2 cellular contexts compared by ENCODE assay signal in genomic region chr9:77236693-77237092, GRCh38.
TF ChIP-seq lines count a peak whose summit lies in the region.

No MANE protein-coding gene starts in this region.

TF ChIP-seq in GM23338, 12 proteins besides CTCF, POLR2A, EP300 and RAD21 (continued from another document):
- TF ChIP-seq NANOG (IDR thresholded peaks at IDR 0.05; ENCODE audit: borderline replicate concordance), result no peak
- TF ChIP-seq, protein P1, sequence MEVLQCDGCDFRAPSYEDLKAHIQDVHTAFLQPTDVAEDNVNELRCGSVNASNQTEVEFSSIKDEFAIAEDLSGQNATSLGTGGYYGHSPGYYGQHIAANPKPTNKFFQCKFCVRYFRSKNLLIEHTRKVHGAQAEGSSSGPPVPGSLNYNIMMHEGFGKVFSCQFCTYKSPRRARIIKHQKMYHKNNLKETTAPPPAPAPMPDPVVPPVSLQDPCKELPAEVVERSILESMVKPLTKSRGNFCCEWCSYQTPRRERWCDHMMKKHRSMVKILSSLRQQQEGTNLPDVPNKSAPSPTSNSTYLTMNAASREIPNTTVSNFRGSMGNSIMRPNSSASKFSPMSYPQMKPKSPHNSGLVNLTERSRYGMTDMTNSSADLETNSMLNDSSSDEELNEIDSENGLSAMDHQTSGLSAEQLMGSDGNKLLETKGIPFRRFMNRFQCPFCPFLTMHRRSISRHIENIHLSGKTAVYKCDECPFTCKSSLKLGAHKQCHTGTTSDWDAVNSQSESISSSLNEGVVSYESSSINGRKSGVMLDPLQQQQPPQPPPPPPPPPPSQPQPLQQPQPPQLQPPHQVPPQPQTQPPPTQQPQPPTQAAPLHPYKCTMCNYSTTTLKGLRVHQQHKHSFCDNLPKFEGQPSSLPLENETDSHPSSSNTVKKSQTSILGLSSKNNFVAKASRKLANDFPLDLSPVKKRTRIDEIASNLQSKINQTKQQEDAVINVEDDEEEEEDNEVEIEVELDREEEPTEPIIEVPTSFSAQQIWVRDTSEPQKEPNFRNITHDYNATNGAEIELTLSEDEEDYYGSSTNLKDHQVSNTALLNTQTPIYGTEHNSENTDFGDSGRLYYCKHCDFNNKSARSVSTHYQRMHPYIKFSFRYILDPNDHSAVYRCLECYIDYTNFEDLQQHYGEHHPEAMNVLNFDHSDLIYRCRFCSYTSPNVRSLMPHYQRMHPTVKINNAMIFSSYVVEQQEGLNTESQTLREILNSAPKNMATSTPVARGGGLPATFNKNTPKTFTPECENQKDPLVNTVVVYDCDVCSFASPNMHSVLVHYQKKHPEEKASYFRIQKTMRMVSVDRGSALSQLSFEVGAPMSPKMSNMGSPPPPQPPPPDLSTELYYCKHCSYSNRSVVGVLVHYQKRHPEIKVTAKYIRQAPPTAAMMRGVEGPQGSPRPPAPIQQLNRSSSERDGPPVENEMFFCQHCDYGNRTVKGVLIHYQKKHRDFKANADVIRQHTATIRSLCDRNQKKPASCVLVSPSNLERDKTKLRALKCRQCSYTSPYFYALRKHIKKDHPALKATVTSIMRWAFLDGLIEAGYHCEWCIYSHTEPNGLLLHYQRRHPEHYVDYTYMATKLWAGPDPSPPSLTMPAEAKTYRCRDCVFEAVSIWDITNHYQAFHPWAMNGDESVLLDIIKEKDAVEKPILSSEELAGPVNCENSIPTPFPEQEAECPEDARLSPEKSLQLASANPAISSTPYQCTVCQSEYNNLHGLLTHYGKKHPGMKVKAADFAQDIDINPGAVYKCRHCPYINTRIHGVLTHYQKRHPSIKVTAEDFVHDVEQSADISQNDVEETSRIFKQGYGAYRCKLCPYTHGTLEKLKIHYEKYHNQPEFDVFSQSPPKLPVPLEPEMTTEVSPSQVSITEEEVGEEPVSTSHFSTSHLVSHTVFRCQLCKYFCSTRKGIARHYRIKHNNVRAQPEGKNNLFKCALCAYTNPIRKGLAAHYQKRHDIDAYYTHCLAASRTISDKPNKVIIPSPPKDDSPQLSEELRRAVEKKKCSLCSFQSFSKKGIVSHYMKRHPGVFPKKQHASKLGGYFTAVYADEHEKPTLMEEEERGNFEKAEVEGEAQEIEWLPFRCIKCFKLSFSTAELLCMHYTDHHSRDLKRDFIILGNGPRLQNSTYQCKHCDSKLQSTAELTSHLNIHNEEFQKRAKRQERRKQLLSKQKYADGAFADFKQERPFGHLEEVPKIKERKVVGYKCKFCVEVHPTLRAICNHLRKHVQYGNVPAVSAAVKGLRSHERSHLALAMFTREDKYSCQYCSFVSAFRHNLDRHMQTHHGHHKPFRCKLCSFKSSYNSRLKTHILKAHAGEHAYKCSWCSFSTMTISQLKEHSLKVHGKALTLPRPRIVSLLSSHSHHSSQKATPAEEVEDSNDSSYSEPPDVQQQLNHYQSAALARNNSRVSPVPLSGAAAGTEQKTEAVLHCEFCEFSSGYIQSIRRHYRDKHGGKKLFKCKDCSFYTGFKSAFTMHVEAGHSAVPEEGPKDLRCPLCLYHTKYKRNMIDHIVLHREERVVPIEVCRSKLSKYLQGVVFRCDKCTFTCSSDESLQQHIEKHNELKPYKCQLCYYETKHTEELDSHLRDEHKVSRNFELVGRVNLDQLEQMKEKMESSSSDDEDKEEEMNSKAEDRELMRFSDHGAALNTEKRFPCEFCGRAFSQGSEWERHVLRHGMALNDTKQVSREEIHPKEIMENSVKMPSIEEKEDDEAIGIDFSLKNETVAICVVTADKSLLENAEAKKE (CRISPR knock-in tag; IDR thresholded peaks at IDR 0.05), result no peak
- no peak for TF ChIP-seq EZH2 (IDR thresholded peaks at IDR 0.05; ENCODE audit: low read depth, unreplicated experiment)
- TF ChIP-seq POLR2AphosphoS5 (IDR thresholded peaks at IDR 0.05; ENCODE audit: low read depth), result no peak
- TF ChIP-seq, protein P2, sequence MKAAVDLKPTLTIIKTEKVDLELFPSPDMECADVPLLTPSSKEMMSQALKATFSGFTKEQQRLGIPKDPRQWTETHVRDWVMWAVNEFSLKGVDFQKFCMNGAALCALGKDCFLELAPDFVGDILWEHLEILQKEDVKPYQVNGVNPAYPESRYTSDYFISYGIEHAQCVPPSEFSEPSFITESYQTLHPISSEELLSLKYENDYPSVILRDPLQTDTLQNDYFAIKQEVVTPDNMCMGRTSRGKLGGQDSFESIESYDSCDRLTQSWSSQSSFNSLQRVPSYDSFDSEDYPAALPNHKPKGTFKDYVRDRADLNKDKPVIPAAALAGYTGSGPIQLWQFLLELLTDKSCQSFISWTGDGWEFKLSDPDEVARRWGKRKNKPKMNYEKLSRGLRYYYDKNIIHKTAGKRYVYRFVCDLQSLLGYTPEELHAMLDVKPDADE (IDR thresholded peaks at IDR 0.05), result no peak
- TF ChIP-seq ZNF331 (CRISPR knock-in tag; IDR thresholded peaks at IDR 0.05; ENCODE audit: low read depth), result no peak
- no peak for TF ChIP-seq EZH2phosphoT487 (IDR thresholded peaks at IDR 0.05; ENCODE audit: unreplicated experiment)
- TF ChIP-seq CREB1 (CRISPR knock-in tag; IDR thresholded peaks at IDR 0.05; ENCODE audit: low read depth), result no peak

TF ChIP-seq in WTC11, 78 proteins besides CTCF, POLR2A, EP300 and RAD21 (continued from another document):
- no peak for TF ChIP-seq ELF4 (CRISPR knock-in tag; IDR thresholded peaks at IDR 0.05; ENCODE audit: low read depth)
